ENCODE assay signal across 1 cellular context in genomic region chr16:75471723-75472634, GRCh38.
A peak's percentile ranks its signal among the peaks of the same experiment; 100 is the strongest.
TF ChIP-seq lines count a peak whose summit lies in the region.

No MANE protein-coding gene starts in this region.

TF ChIP-seq in HepG2, 621 proteins besides CTCF, POLR2A, EP300 and RAD21 (continued from another document and continues in another):
- no peak for TF ChIP-seq SNRNP70 (IDR thresholded peaks at IDR 0.05; ENCODE audit: low read depth, low read length)
- TF ChIP-seq CREB3 (CRISPR knock-in tag; IDR thresholded peaks at IDR 0.05): no peak
- peak; percentile 94 for TF ChIP-seq ARID3A (IDR thresholded peaks at IDR 0.05; ENCODE audit: low read depth, low read length)
- no peak for TF ChIP-seq KDM4B (CRISPR knock-in tag; IDR thresholded peaks at IDR 0.05)
- TF ChIP-seq SP2 (CRISPR knock-in tag; IDR thresholded peaks at IDR 0.05): no peak
- no peak for TF ChIP-seq KLF16 (CRISPR knock-in tag; IDR thresholded peaks at IDR 0.05)
- 0 out of 2 replicates have a peak, but pooled peaks have one; percentile 44 for TF ChIP-seq FOXO1 (CRISPR knock-in tag; IDR thresholded peaks at IDR 0.05)
- TF ChIP-seq MTF2 (CRISPR knock-in tag; IDR thresholded peaks at IDR 0.05; ENCODE audit: borderline replicate concordance): no peak
- no peak for TF ChIP-seq JDP2 (CRISPR knock-in tag; IDR thresholded peaks at IDR 0.05; ENCODE audit: borderline replicate concordance)
- 0 out of 2 replicates have a peak, but pooled peaks have one; percentile 30 for TF ChIP-seq ERF (CRISPR knock-in tag; IDR thresholded peaks at IDR 0.05)
- no peak for TF ChIP-seq NFATC3 (CRISPR knock-in tag; IDR thresholded peaks at IDR 0.05)
- TF ChIP-seq MZF1 (CRISPR knock-in tag; IDR thresholded peaks at IDR 0.05; ENCODE audit: borderline replicate concordance): no peak
- no peak for TF ChIP-seq NPAS2 (CRISPR knock-in tag; IDR thresholded peaks at IDR 0.05; ENCODE audit: borderline replicate concordance)
- no peak for TF ChIP-seq CREM (IDR thresholded peaks at IDR 0.05)
- no peak for TF ChIP-seq CREM (CRISPR knock-in tag; IDR thresholded peaks at IDR 0.05)
- TF ChIP-seq, protein P1, sequence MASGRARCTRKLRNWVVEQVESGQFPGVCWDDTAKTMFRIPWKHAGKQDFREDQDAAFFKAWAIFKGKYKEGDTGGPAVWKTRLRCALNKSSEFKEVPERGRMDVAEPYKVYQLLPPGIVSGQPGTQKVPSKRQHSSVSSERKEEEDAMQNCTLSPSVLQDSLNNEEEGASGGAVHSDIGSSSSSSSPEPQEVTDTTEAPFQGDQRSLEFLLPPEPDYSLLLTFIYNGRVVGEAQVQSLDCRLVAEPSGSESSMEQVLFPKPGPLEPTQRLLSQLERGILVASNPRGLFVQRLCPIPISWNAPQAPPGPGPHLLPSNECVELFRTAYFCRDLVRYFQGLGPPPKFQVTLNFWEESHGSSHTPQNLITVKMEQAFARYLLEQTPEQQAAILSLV (CRISPR knock-in tag; IDR thresholded peaks at IDR 0.05; ENCODE audit: borderline replicate concordance): no peak
- TF ChIP-seq HOXD1 (CRISPR knock-in tag; IDR thresholded peaks at IDR 0.05): no peak
- no peak for TF ChIP-seq ZNF772 (CRISPR knock-in tag; IDR thresholded peaks at IDR 0.05)
- no peak for TF ChIP-seq CENPX (CRISPR knock-in tag; IDR thresholded peaks at IDR 0.05)
- no peak for TF ChIP-seq SOX13 (IDR thresholded peaks at IDR 0.05)
- TF ChIP-seq SOX13 (CRISPR knock-in tag; conservative IDR thresholded peaks at IDR 0.05 in 1 of 2, IDR thresholded peaks at IDR 0.05 in 1 of 2): no peak
- TF ChIP-seq, protein P2, sequence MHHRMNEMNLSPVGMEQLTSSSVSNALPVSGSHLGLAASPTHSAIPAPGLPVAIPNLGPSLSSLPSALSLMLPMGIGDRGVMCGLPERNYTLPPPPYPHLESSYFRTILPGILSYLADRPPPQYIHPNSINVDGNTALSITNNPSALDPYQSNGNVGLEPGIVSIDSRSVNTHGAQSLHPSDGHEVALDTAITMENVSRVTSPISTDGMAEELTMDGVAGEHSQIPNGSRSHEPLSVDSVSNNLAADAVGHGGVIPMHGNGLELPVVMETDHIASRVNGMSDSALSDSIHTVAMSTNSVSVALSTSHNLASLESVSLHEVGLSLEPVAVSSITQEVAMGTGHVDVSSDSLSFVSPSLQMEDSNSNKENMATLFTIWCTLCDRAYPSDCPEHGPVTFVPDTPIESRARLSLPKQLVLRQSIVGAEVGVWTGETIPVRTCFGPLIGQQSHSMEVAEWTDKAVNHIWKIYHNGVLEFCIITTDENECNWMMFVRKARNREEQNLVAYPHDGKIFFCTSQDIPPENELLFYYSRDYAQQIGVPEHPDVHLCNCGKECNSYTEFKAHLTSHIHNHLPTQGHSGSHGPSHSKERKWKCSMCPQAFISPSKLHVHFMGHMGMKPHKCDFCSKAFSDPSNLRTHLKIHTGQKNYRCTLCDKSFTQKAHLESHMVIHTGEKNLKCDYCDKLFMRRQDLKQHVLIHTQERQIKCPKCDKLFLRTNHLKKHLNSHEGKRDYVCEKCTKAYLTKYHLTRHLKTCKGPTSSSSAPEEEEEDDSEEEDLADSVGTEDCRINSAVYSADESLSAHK (CRISPR knock-in tag; IDR thresholded peaks at IDR 0.05; ENCODE audit: borderline replicate concordance): no peak
- TF ChIP-seq ZNF274 (CRISPR knock-in tag; IDR thresholded peaks at IDR 0.05): 0 out of 2 replicates have a peak, but pooled peaks have one; percentile 42
- TF ChIP-seq ZNF260 (CRISPR knock-in tag; IDR thresholded peaks at IDR 0.05; ENCODE audit: borderline replicate concordance, low read depth): no peak
- TF ChIP-seq HMGXB4 (CRISPR knock-in tag; IDR thresholded peaks at IDR 0.05; ENCODE audit: borderline replicate concordance in 1 of 2, low read depth in 1 of 2): peak; percentile 63 to 75; a peak in 2 of 4 replicates
- no peak for TF ChIP-seq CREB1 (IDR thresholded peaks at IDR 0.05)
- no peak for TF ChIP-seq CREB1 (CRISPR knock-in tag; IDR thresholded peaks at IDR 0.05)
- TF ChIP-seq SALL2 (CRISPR knock-in tag; IDR thresholded peaks at IDR 0.05): no peak
- no peak for TF ChIP-seq ZNF572 (CRISPR knock-in tag; IDR thresholded peaks at IDR 0.05)
- no peak for TF ChIP-seq LCORL (IDR thresholded peaks at IDR 0.05)
- TF ChIP-seq LCORL (CRISPR knock-in tag; IDR thresholded peaks at IDR 0.05): no peak
- TF ChIP-seq ATF5 (CRISPR knock-in tag; IDR thresholded peaks at IDR 0.05; ENCODE audit: low read depth): no peak
- TF ChIP-seq ZNF337 (CRISPR knock-in tag; IDR thresholded peaks at IDR 0.05; ENCODE audit: borderline replicate concordance, low read depth): no peak
- TF ChIP-seq, protein P3, sequence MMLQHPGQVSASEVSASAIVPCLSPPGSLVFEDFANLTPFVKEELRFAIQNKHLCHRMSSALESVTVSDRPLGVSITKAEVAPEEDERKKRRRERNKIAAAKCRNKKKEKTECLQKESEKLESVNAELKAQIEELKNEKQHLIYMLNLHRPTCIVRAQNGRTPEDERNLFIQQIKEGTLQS (CRISPR knock-in tag; IDR thresholded peaks at IDR 0.05): 0 out of 2 replicates have a peak, but pooled peaks have one; percentile 32
- TF ChIP-seq, protein P4, sequence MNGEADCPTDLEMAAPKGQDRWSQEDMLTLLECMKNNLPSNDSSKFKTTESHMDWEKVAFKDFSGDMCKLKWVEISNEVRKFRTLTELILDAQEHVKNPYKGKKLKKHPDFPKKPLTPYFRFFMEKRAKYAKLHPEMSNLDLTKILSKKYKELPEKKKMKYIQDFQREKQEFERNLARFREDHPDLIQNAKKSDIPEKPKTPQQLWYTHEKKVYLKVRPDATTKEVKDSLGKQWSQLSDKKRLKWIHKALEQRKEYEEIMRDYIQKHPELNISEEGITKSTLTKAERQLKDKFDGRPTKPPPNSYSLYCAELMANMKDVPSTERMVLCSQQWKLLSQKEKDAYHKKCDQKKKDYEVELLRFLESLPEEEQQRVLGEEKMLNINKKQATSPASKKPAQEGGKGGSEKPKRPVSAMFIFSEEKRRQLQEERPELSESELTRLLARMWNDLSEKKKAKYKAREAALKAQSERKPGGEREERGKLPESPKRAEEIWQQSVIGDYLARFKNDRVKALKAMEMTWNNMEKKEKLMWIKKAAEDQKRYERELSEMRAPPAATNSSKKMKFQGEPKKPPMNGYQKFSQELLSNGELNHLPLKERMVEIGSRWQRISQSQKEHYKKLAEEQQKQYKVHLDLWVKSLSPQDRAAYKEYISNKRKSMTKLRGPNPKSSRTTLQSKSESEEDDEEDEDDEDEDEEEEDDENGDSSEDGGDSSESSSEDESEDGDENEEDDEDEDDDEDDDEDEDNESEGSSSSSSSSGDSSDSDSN (CRISPR knock-in tag; IDR thresholded peaks at IDR 0.05): 0 out of 2 replicates have a peak, but pooled peaks have one; percentile 26
- no peak for TF ChIP-seq ZSCAN20 (CRISPR knock-in tag; IDR thresholded peaks at IDR 0.05; ENCODE audit: borderline replicate concordance)
- TF ChIP-seq, protein P5, sequence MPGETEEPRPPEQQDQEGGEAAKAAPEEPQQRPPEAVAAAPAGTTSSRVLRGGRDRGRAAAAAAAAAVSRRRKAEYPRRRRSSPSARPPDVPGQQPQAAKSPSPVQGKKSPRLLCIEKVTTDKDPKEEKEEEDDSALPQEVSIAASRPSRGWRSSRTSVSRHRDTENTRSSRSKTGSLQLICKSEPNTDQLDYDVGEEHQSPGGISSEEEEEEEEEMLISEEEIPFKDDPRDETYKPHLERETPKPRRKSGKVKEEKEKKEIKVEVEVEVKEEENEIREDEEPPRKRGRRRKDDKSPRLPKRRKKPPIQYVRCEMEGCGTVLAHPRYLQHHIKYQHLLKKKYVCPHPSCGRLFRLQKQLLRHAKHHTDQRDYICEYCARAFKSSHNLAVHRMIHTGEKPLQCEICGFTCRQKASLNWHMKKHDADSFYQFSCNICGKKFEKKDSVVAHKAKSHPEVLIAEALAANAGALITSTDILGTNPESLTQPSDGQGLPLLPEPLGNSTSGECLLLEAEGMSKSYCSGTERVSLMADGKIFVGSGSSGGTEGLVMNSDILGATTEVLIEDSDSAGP (CRISPR knock-in tag; IDR thresholded peaks at IDR 0.05; ENCODE audit: borderline replicate concordance): no peak
- TF ChIP-seq POLR2G (IDR thresholded peaks at IDR 0.05; ENCODE audit: low read depth, low read length): no peak
- TF ChIP-seq ZNF18 (CRISPR knock-in tag; IDR thresholded peaks at IDR 0.05; ENCODE audit: insufficient replicate concordance): no peak
- TF ChIP-seq ZSCAN21 (CRISPR knock-in tag; IDR thresholded peaks at IDR 0.05; ENCODE audit: borderline replicate concordance): no peak
- TF ChIP-seq, protein P6, sequence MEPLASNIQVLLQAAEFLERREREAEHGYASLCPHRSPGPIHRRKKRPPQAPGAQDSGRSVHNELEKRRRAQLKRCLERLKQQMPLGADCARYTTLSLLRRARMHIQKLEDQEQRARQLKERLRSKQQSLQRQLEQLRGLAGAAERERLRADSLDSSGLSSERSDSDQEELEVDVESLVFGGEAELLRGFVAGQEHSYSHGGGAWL (CRISPR knock-in tag; IDR thresholded peaks at IDR 0.05): no peak
- no peak for TF ChIP-seq ZFP90 (CRISPR knock-in tag; IDR thresholded peaks at IDR 0.05; ENCODE audit: borderline replicate concordance)
- no peak for TF ChIP-seq ZNF432 (CRISPR knock-in tag; IDR thresholded peaks at IDR 0.05; ENCODE audit: borderline replicate concordance)
- no peak for TF ChIP-seq ZNF557 (CRISPR knock-in tag; IDR thresholded peaks at IDR 0.05)
- no peak for TF ChIP-seq ARNT (IDR thresholded peaks at IDR 0.05)
- peak; percentile 21; the same call in 1 of the 2 replicates for TF ChIP-seq HOMEZ (CRISPR knock-in tag; IDR thresholded peaks at IDR 0.05; ENCODE audit: low read depth)
- no peak for TF ChIP-seq BORCS8-MEF2B (CRISPR knock-in tag; IDR thresholded peaks at IDR 0.05)
- no peak for TF ChIP-seq SMAD1 (CRISPR knock-in tag; IDR thresholded peaks at IDR 0.05; ENCODE audit: borderline replicate concordance, low read depth)
- TF ChIP-seq KDM5A (IDR thresholded peaks at IDR 0.05; ENCODE audit: borderline replicate concordance, low read length): no peak
- no peak for TF ChIP-seq SKI (IDR thresholded peaks at IDR 0.05; ENCODE audit: partially characterized antibody)
- no peak for TF ChIP-seq SIN3B (IDR thresholded peaks at IDR 0.05; ENCODE audit: low read length)
- no peak for TF ChIP-seq GTF2F1 (IDR thresholded peaks at IDR 0.05; ENCODE audit: low read length)
